In genomic region chr2:130174866-130175265, GRCh38 we compare ENCODE assay signal across 22 cellular contexts. TPM values are rescaled to one million over a fixed set of nuclear protein-coding genes. Genes with fewer than 3 reads are reported as not detected.
A peak's percentile ranks its signal among the peaks of the same experiment; 100 is the strongest.
DNase-seq lines count a peak whose midpoint lies in the region; ATAC-seq, FAIRE-seq and TF ChIP-seq lines count a peak whose summit lies in the region.
"Not testable (repeated sequence)": the region's sequence is repeated elsewhere in the genome, so short reads cannot be mapped to it uniquely, and the experiment has no call there.
"Had no signal": no experiment of that assay in that cellular context is flagged by ENCODE, and none has a peak within 500 bp of the region (broad histone marks: within the 10 kb centered on the region; RNA-seq: fewer than 3 reads in every experiment).

No MANE protein-coding gene starts in this region.

- WGBS in GM12878 (ENCODE audit: insufficient coverage, insufficient replicate concordance, low lambda C conversion rate, missing lambda C conversion rate), result 4% methylated on average over 5 of the region's 5 CpGs

- not testable (repeated sequence) for H3K4me2 ChIP-seq in GM12878 (ENCODE audit: control insufficient read depth, insufficient read depth)

- peak overlapping the region in 1 of 2 donors; percentile 73 for H3K27ac Mint-ChIP-seq in natural killer cell treated with Interleukin-12 subunit alpha and Interleukin-12 subunit beta and Interleukin-15 and Interleukin-18, amount 100 ng/mL, for 72 hours

- H3K9me3 ChIP-seq in GM12878 (replicated peaks; ENCODE audit: control insufficient read depth, insufficient read depth, low read length), result not testable (repeated sequence)

- DNase-seq in RCC 7860 (ENCODE audit: low spot score); natural killer cell treated with Interleukin-12 subunit alpha and Interleukin-12 subunit beta and Interleukin-15 and Interleukin-18, amount 100 ng/mL, for 72 hours (ENCODE audit: low spot score): not testable (repeated sequence)
- peak; percentile 11 for DNase-seq in GM12878 (ENCODE audit: low read depth, low spot score)

- H3K9me3 Mint-ChIP-seq in natural killer cell treated with Interleukin-12 subunit alpha and Interleukin-12 subunit beta and Interleukin-15 and Interleukin-18, amount 100 ng/mL, for 72 hours, result not testable (repeated sequence)

- not testable (repeated sequence) for BruUV-seq in GM12878 (replicated peaks; lab: Mats Ljungman, UMichigan)

- TF ChIP-seq RAD21 in GM12878 (IDR thresholded peaks at IDR 0.05; ENCODE audit: insufficient read depth, low read depth, low read length), result not testable (repeated sequence)

- TF ChIP-seq CTCF in GM12878 (IDR thresholded peaks at IDR 0.05 in 2 of 3, conservative IDR thresholded peaks at IDR 0.05 in 1 of 3; ENCODE audit: control insufficient read depth in 2 of 3, extremely low read depth in 1 of 3, insufficient read depth in 1 of 3, low read depth in 3 of 3, low read length in 3 of 3), result not testable (repeated sequence)

- not testable (repeated sequence) for H3K27ac ChIP-seq in GM12878 (ENCODE audit: control insufficient read depth, insufficient read depth)

- SMC1A ChIA-PET in GM12878 (lab: Charles Lee; ENCODE audit: uncharacterized antibody, unreplicated experiment), result not testable (repeated sequence)

- not testable (repeated sequence) for H3K4me1 ChIP-seq in GM12878 (ENCODE audit: control insufficient read depth, insufficient read depth, low read length)

- RAD21 ChIA-PET in GM12878 (lab: Charles Lee; ENCODE audit: unreplicated experiment), result not testable (repeated sequence)

- ATAC-seq in GM18499 (IDR thresholded peaks at IDR 0.05; ENCODE audit: insufficient read depth, unreplicated experiment), result peak; percentile 80
- peak; percentile 47 for ATAC-seq in GM18907 (IDR thresholded peaks at IDR 0.05; ENCODE audit: unreplicated experiment)
- peak; percentile 68 for ATAC-seq in GM21576 (IDR thresholded peaks at IDR 0.05; ENCODE audit: unreplicated experiment)
- ATAC-seq in HG02852 (IDR thresholded peaks at IDR 0.05; ENCODE audit: unreplicated experiment), result peak; percentile 92
- peak; percentile 66 for ATAC-seq in HG03103 (IDR thresholded peaks at IDR 0.05; ENCODE audit: low read depth, unreplicated experiment)
- ATAC-seq in GM12878, result peak; percentile 83
- ATAC-seq in natural killer cell treated with Interleukin-12 subunit alpha and Interleukin-12 subunit beta and Interleukin-15 and Interleukin-18, amount 100 ng/mL, for 72 hours, result peak; percentile 71 to 84

- in situ Hi-C loops in GM12878 (cut with MboI), result not testable (repeated sequence)

- peak overlapping the region; percentile 44 for H3K4me3 Mint-ChIP-seq in natural killer cell treated with Interleukin-12 subunit alpha and Interleukin-12 subunit beta and Interleukin-15 and Interleukin-18, amount 100 ng/mL, for 72 hours

- TF ChIP-seq POLR2A in GM12878 (IDR thresholded peaks at IDR 0.05; ENCODE audit: low read depth, low read length), result not testable (repeated sequence)

- H3K27me3 Mint-ChIP-seq in natural killer cell treated with Interleukin-12 subunit alpha and Interleukin-12 subunit beta and Interleukin-15 and Interleukin-18, amount 100 ng/mL, for 72 hours, result not testable (repeated sequence)

- not testable (repeated sequence) for H3K27me3 ChIP-seq in GM12878 (replicated peaks in 1 of 2; ENCODE audit: control insufficient read depth in 2 of 2, insufficient read depth in 2 of 2, low read length in 1 of 2)

- FAIRE-seq in RCC 7860 (lab: Jason Lieb, UNC) (peak; percentile 16), GM12878 (lab: Jason Lieb, UNC) (peak; percentile 97)

- intact Hi-C loops in GM12878 (cut with micrococcal nuclease; ENCODE audit: unreplicated experiment), result not testable (repeated sequence)

- not testable (repeated sequence) for H2AFZ ChIP-seq in GM12878 (ENCODE audit: control insufficient read depth, low read depth, low read length)

- peaks cover 12% of the 10 kb centered on the region for H3K36me3 Mint-ChIP-seq in natural killer cell treated with Interleukin-12 subunit alpha and Interleukin-12 subunit beta and Interleukin-15 and Interleukin-18, amount 100 ng/mL, for 72 hours

- TF ChIP-seq EP300 in GM12878 (IDR thresholded peaks at IDR 0.05; ENCODE audit: borderline replicate concordance in 1 of 2, control insufficient read depth in 1 of 2, low read depth in 2 of 2, low read length in 2 of 2), result not testable (repeated sequence)

- H3K9ac ChIP-seq in GM12878 (ENCODE audit: control insufficient read depth, insufficient read depth, low read length), result not testable (repeated sequence)

- CTCF ChIA-PET in GM12878 (lab: Yijun Ruan, JAX), result not testable (repeated sequence)

- peaks cover 17 to 22% of the 10 kb centered on the region in 2 donors for H3K4me1 Mint-ChIP-seq in natural killer cell treated with Interleukin-12 subunit alpha and Interleukin-12 subunit beta and Interleukin-15 and Interleukin-18, amount 100 ng/mL, for 72 hours (ENCODE audit: low read depth in 2 of 2)

- H3K79me2 ChIP-seq in GM12878 (ENCODE audit: control insufficient read depth, insufficient read depth, low read length), result peaks cover 24% of the 10 kb centered on the region

- POLR2A ChIA-PET in GM12878 (lab: Charles Lee), result not testable (repeated sequence)

- H4K20me1 ChIP-seq in GM12878 (ENCODE audit: control insufficient read depth, insufficient read depth), result not testable (repeated sequence)

- peaks cover 5 to 11% of the 10 kb centered on the region in 2 experiments for H3K36me3 ChIP-seq in GM12878 (ENCODE audit: control insufficient read depth in 2 of 2, insufficient read depth in 2 of 2, low read length in 1 of 2)

- not testable (repeated sequence) for H3K4me3 ChIP-seq in GM12878

RNA-seq across cellular contexts. Expression of gene SMPD4, which starts 6.5 kb away (rescaled TPM):
- total RNA-seq in GM12878 (2013; cell fraction: nucleolus; rRNA removed), result 50.9 and 62.7 TPM in 2 replicates
- total RNA-seq in GM12878 (2014; rRNA removed) (36.1 and 45.9 TPM in 2 replicates), GM12878 (2014; rRNA removed; fragmentation: Illumina TruSeq; extraction: Trizol) (23.7 and 27.1 TPM in 2 replicates), GM12878 (2021) (78.2 and 79.5 TPM in 2 replicates)
- 24.0 TPM for polyA plus RNA-seq in GM12878 (2011; ENCODE audit: low read depth)
- polyA plus RNA-seq in GM12878 (2011; rRNA removed) (13.7 and 26.0 TPM in 2 replicates), GM12878 (2014; fragmentation: Illumina TruSeq; extraction: Trizol) (23.4 and 45.4 TPM in 2 replicates), GM12878 (2014; fragmentation: Nextera tagmentation; extraction: Ambion mirVana) (10 to 100 TPM in 1 of 2 experiments, 1 to 10 TPM in 1; 5.0 to 10.4 TPM), GM12878 (2014; rRNA removed) (60.4 and 62.8 TPM in 2 replicates), GM12878 (2016; fragmentation: Nextera tagmentation; extraction: Ambion mirVana) (10 to 100 TPM; 79.0 to 82.0 TPM)
- 40.3 and 41.5 TPM in 2 replicates for polyA plus RNA-seq in GM12878 (2011; cell fraction: cytosol; rRNA removed)
- polyA plus RNA-seq in GM12878 (2011; cell fraction: nucleus; rRNA removed), result 206 and 236 TPM in 2 replicates
- 45.1 and 45.4 TPM in 2 replicates for polyA plus RNA-seq in GM12878 (2012)
- 30.1 and 47.9 TPM in 2 replicates for polyA minus RNA-seq in GM12878 (2011; rRNA and poly(A)+ RNA removed)
- polyA minus RNA-seq in GM12878 (2011; cell fraction: cytosol; rRNA and poly(A)+ RNA removed), result 31.5 and 33.1 TPM in 2 replicates
- polyA minus RNA-seq in GM12878 (2011; cell fraction: nucleus; rRNA and poly(A)+ RNA removed), result 49.7 and 96.1 TPM in 2 replicates
- 100 to 1,000 TPM in 1 of 2 donors, 10 to 100 TPM in 1; 84.8 to 122 TPM for total RNA-seq in natural killer cell treated with Interleukin-12 subunit alpha and Interleukin-12 subunit beta and Interleukin-15 and Interleukin-18, amount 100 ng/mL, for 72 hours

RNA-seq across cellular contexts. Expression of gene MZT2B, which starts 7.2 kb away (rescaled TPM):
- 32.3 and 32.4 TPM in 2 replicates for total RNA-seq in GM12878 (2013; cell fraction: nucleolus; rRNA removed)
- 321 and 369 TPM in 2 replicates for total RNA-seq in GM12878 (2014; rRNA removed)
- total RNA-seq in GM12878 (2014; rRNA removed; fragmentation: Illumina TruSeq; extraction: Trizol), result 45.7 and 51.5 TPM in 2 replicates
- total RNA-seq in GM12878 (2021), result 399 and 409 TPM in 2 replicates
- polyA plus RNA-seq in GM12878 (2011; ENCODE audit: low read depth), result 73.9 TPM
- 60.4 and 104 TPM in 2 replicates for polyA plus RNA-seq in GM12878 (2011; rRNA removed)
- 73.9 and 197 TPM in 2 replicates for polyA plus RNA-seq in GM12878 (2011; cell fraction: cytosol; rRNA removed)
- polyA plus RNA-seq in GM12878 (2011; cell fraction: nucleus; rRNA removed), result 64.2 and 65.3 TPM in 2 replicates
- 257 and 266 TPM in 2 replicates for polyA plus RNA-seq in GM12878 (2012)
- polyA plus RNA-seq in GM12878 (2014; fragmentation: Illumina TruSeq; extraction: Trizol), result 7.2 TPM in 1 of 2 replicates, not detected in the other
- 10 to 100 TPM in 1 of 2 experiments, 1 to 10 TPM in 1; 6.3 to 20.4 TPM for polyA plus RNA-seq in GM12878 (2014; fragmentation: Nextera tagmentation; extraction: Ambion mirVana)
- polyA plus RNA-seq in GM12878 (2014; rRNA removed), result 292 and 388 TPM in 2 replicates
- 100 to 1,000 TPM; 294 to 320 TPM for polyA plus RNA-seq in GM12878 (2016; fragmentation: Nextera tagmentation; extraction: Ambion mirVana)
- polyA minus RNA-seq in GM12878 (2011; rRNA and poly(A)+ RNA removed), result 6.4 and 15.5 TPM in 2 replicates
- polyA minus RNA-seq in GM12878 (2011; cell fraction: cytosol; rRNA and poly(A)+ RNA removed), result 32.7 and 37.4 TPM in 2 replicates
- polyA minus RNA-seq in GM12878 (2011; cell fraction: nucleus; rRNA and poly(A)+ RNA removed), result 19.1 and 33.1 TPM in 2 replicates
- 100 to 1,000 TPM; 179 to 231 TPM for total RNA-seq in natural killer cell treated with Interleukin-12 subunit alpha and Interleukin-12 subunit beta and Interleukin-15 and Interleukin-18, amount 100 ng/mL, for 72 hours

RNA-seq across cellular contexts. Expression of gene TUBA3E, which starts 23.4 kb away (rescaled TPM):
- total RNA-seq in GM12878 (2013; cell fraction: nucleolus; rRNA removed), result not detected in 2 replicates
- total RNA-seq in GM12878 (2014; rRNA removed), result not detected in 2 replicates
- not detected in 2 replicates for total RNA-seq in GM12878 (2014; rRNA removed; fragmentation: Illumina TruSeq; extraction: Trizol)
- total RNA-seq in GM12878 (2021), result not detected in 2 replicates
- polyA plus RNA-seq in GM12878 (2011; ENCODE audit: low read depth), result not detected
- not detected in 2 replicates for polyA plus RNA-seq in GM12878 (2011; rRNA removed)
- not detected in 2 replicates for polyA plus RNA-seq in GM12878 (2011; cell fraction: cytosol; rRNA removed)
- polyA plus RNA-seq in GM12878 (2011; cell fraction: nucleus; rRNA removed), result not detected in 2 replicates
- not detected in 2 replicates for polyA plus RNA-seq in GM12878 (2012)
- polyA plus RNA-seq in GM12878 (2014; fragmentation: Illumina TruSeq; extraction: Trizol), result not detected in 2 replicates
- not detected for polyA plus RNA-seq in GM12878 (2014; fragmentation: Nextera tagmentation; extraction: Ambion mirVana)
- polyA plus RNA-seq in GM12878 (2014; rRNA removed), result not detected in 2 replicates
- not detected for polyA plus RNA-seq in GM12878 (2016; fragmentation: Nextera tagmentation; extraction: Ambion mirVana)
- not detected in 2 replicates for polyA minus RNA-seq in GM12878 (2011; rRNA and poly(A)+ RNA removed)
- polyA minus RNA-seq in GM12878 (2011; cell fraction: cytosol; rRNA and poly(A)+ RNA removed), result not detected in 2 replicates
- polyA minus RNA-seq in GM12878 (2011; cell fraction: nucleus; rRNA and poly(A)+ RNA removed), result not detected in 2 replicates
- total RNA-seq in natural killer cell treated with Interleukin-12 subunit alpha and Interleukin-12 subunit beta and Interleukin-15 and Interleukin-18, amount 100 ng/mL, for 72 hours, result not detected
- total RNA-seq: activated CD4-positive, alpha-beta T cell treated with anti-CD3 and anti-CD28 coated beads, Interleukin-2, amount 10 ng/mL, durations not matched to agents 24 days and 14 days; epithelial cell of proximal tubule; G401; mammary epithelial cell; mucosa of descending colon; natural killer cell; omental fat pad; pulmonary artery endothelial cell; subcutaneous adipose tissue had no signal
- polyA plus RNA-seq: A549, immature natural killer cell, mammary epithelial cell had no signal

RNA-seq across cellular contexts. Expression of gene CCDC74B, which starts 30.0 kb away (rescaled TPM):
- 6.1 and 10.3 TPM in 2 replicates for total RNA-seq in GM12878 (2013; cell fraction: nucleolus; rRNA removed)
- total RNA-seq in GM12878 (2014; rRNA removed) (15.3 and 17.9 TPM in 2 replicates), GM12878 (2014; rRNA removed; fragmentation: Illumina TruSeq; extraction: Trizol) (6.1 and 7.2 TPM in 2 replicates), GM12878 (2021) (14.4 and 15.3 TPM in 2 replicates)
- polyA plus RNA-seq in GM12878 (2011; ENCODE audit: low read depth), result 2.8 TPM
- polyA plus RNA-seq in GM12878 (2011; rRNA removed) (8.9 and 10.7 TPM in 2 replicates), GM12878 (2014; fragmentation: Illumina TruSeq; extraction: Trizol) (2.2 and 6.5 TPM in 2 replicates), GM12878 (2014; fragmentation: Nextera tagmentation; extraction: Ambion mirVana) (1 to 10 TPM in 1 of 2 experiments, under 1 TPM in 1; 0.52 to 2.9 TPM), GM12878 (2014; rRNA removed) (21.2 and 26.2 TPM in 2 replicates), GM12878 (2016; fragmentation: Nextera tagmentation; extraction: Ambion mirVana) (10 to 100 TPM in 1 of 2 experiments, 1 to 10 TPM in 1; 8.8 to 11.3 TPM)
- 13.9 and 21.5 TPM in 2 replicates for polyA plus RNA-seq in GM12878 (2011; cell fraction: cytosol; rRNA removed)
- polyA plus RNA-seq in GM12878 (2011; cell fraction: nucleus; rRNA removed), result 98.8 and 108 TPM in 2 replicates
- 6.3 and 7.4 TPM in 2 replicates for polyA plus RNA-seq in GM12878 (2012)
- polyA minus RNA-seq in GM12878 (2011; rRNA and poly(A)+ RNA removed), result 2.9 and 8.8 TPM in 2 replicates
- polyA minus RNA-seq in GM12878 (2011; cell fraction: cytosol; rRNA and poly(A)+ RNA removed), result 1.9 and 2.4 TPM in 2 replicates
- polyA minus RNA-seq in GM12878 (2011; cell fraction: nucleus; rRNA and poly(A)+ RNA removed), result 9.1 and 10.7 TPM in 2 replicates
- total RNA-seq in natural killer cell treated with Interleukin-12 subunit alpha and Interleukin-12 subunit beta and Interleukin-15 and Interleukin-18, amount 100 ng/mL, for 72 hours, result 1 to 10 TPM in 1 of 2 donors, under 1 TPM in 1; 0.83 to 1.7 TPM

RNA-seq across cellular contexts. Expression of gene POTEF, which starts 45.8 kb away (rescaled TPM):
- total RNA-seq in GM12878 (2013; cell fraction: nucleolus; rRNA removed), result not detected in 2 replicates
- total RNA-seq in GM12878 (2014; rRNA removed), result 0.11 TPM in 1 of 2 replicates, not detected in the other
- not detected in 2 replicates for total RNA-seq in GM12878 (2014; rRNA removed; fragmentation: Illumina TruSeq; extraction: Trizol)
- not detected in 2 replicates for total RNA-seq in GM12878 (2021)
- not detected for polyA plus RNA-seq in GM12878 (2011; ENCODE audit: low read depth)
- polyA plus RNA-seq in GM12878 (2011; rRNA removed), result not detected in 2 replicates
- polyA plus RNA-seq in GM12878 (2011; cell fraction: cytosol; rRNA removed), result not detected in 2 replicates
- polyA plus RNA-seq in GM12878 (2011; cell fraction: nucleus; rRNA removed), result not detected in 2 replicates
- not detected in 2 replicates for polyA plus RNA-seq in GM12878 (2012)
- 0.03 TPM in 1 of 2 replicates, not detected in the other for polyA plus RNA-seq in GM12878 (2014; fragmentation: Illumina TruSeq; extraction: Trizol)
- not detected for polyA plus RNA-seq in GM12878 (2014; fragmentation: Nextera tagmentation; extraction: Ambion mirVana)
- 0.05 TPM in 1 of 2 replicates, not detected in the other for polyA plus RNA-seq in GM12878 (2014; rRNA removed)
- polyA plus RNA-seq in GM12878 (2016; fragmentation: Nextera tagmentation; extraction: Ambion mirVana), result not detected
- not detected in 2 replicates for polyA minus RNA-seq in GM12878 (2011; rRNA and poly(A)+ RNA removed)
- polyA minus RNA-seq in GM12878 (2011; cell fraction: cytosol; rRNA and poly(A)+ RNA removed), result not detected in 2 replicates
- not detected in 2 replicates for polyA minus RNA-seq in GM12878 (2011; cell fraction: nucleus; rRNA and poly(A)+ RNA removed)
- not detected for total RNA-seq in natural killer cell treated with Interleukin-12 subunit alpha and Interleukin-12 subunit beta and Interleukin-15 and Interleukin-18, amount 100 ng/mL, for 72 hours
- total RNA-seq: activated CD4-positive, alpha-beta T cell treated with anti-CD3 and anti-CD28 coated beads, Interleukin-2, amount 10 ng/mL, durations not matched to agents 24 days and 14 days; epithelial cell of proximal tubule; left cardiac atrium; mucosa of descending colon; natural killer cell; subcutaneous adipose tissue; transverse colon had no signal
- polyA plus RNA-seq: adipose tissue, immature natural killer cell, mammary epithelial cell had no signal
